20 cellular contexts compared by ENCODE assay signal in the genomic region with DNA sequence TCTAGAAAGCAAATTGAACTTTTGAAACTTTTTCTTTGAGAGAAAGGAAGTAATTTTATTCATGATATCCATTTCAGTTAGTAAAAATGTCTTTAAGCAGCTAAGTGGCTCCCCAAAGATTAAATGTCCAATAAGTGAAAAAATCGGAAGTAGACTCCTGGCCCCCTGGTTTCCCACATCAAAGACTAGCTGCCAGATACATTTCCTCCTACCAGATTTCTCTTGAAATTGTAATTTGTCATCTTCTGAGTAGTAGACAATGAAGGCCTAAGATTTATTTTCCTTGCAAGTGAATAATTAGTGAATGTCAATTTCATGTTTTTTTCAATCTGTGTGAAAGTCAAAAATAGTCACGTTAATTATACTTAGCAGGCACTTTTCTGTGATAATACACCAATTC.
DNase-seq lines count a peak whose midpoint lies in the region; ATAC-seq and TF ChIP-seq lines count a peak whose summit lies in the region.
"Had no signal": no experiment of that assay in that cellular context is flagged by ENCODE, and none has a peak within 500 bp of the region (broad histone marks: within the 10 kb centered on the region; RNA-seq: fewer than 3 reads in every experiment).

No MANE protein-coding gene starts in this region.

- no peak for ATAC-seq in GM21515 (IDR thresholded peaks at IDR 0.05; ENCODE audit: unreplicated experiment)
- ATAC-seq: GM23338, Panc1 had no signal

- peaks cover 12% of the 10 kb centered on the region; the same call in 1 of the 2 replicates for H4K20me1 ChIP-seq in BLaER1

- peaks cover 22% of the 10 kb centered on the region for H3K36me3 ChIP-seq in BLaER1

- H3K27me3 ChIP-seq in BLaER1, result no peaks in the 10 kb centered on the region

- H3K9me3 Mint-ChIP-seq in chondrocyte (ENCODE audit: low read depth), result no peaks in the 10 kb centered on the region
- H3K9me3 Mint-ChIP-seq: GM23338, H9, IgD-negative memory B cell had no signal

- peak in 2 of 3 experiments; percentile 66 to 72 for DNase-seq in NCI-H1417 (lab: John Stamatoyannopoulos, UW)
- no peak for DNase-seq in NCI-H1417 treated with DMSO at 0.1 percent for 48 hours (lab: John Stamatoyannopoulos, UW)
- peak; percentile 54 for DNase-seq in G401 (ENCODE audit: low spot score)
- peak; percentile 63 for DNase-seq in NCI-H69 (lab: John Stamatoyannopoulos, UW)
- DNase-seq in chondrocyte (ENCODE audit: low spot score), result no peak
- DNase-seq in KG1 (lab: John Stamatoyannopoulos, UW), result no peak
- DNase-seq: Caco-2; CD4-positive, alpha-beta memory T cell; DMS 273 treated with DMSO at 0.1 percent for 48 hours; H9; NCI-H82; SHP77; T-helper 1 cell had no signal

- no peak overlapping the region for H3K27ac Mint-ChIP-seq in chondrocyte (ENCODE audit: unreplicated experiment)
- H3K27ac Mint-ChIP-seq: CD4-positive, alpha-beta memory T cell; GM23338; H9; IgD-negative memory B cell; T-helper 2 cell treated with Interferon-gamma antibody and Interleukin-4, amounts not matched to agents 5 μg/mL and 100 μg/mL, for 36 hours had no signal

- peaks cover 23% of the 10 kb centered on the region for H3K4me1 ChIP-seq in BLaER1
- H3K4me1 ChIP-seq: Caco-2 had no signal

- no peaks in the 10 kb centered on the region for H3K27me3 Mint-ChIP-seq in chondrocyte (ENCODE audit: low read depth)
- H3K27me3 Mint-ChIP-seq: CD4-positive, alpha-beta memory T cell; IgD-negative memory B cell had no signal

- no peak overlapping the region for H3K27ac ChIP-seq in BLaER1
- H3K27ac ChIP-seq: RWPE1 had no signal

- H3K4me1 Mint-ChIP-seq in chondrocyte (ENCODE audit: low read depth), result no peaks in the 10 kb centered on the region
- H3K4me1 Mint-ChIP-seq: CD4-positive, alpha-beta memory T cell had no signal

- H3K4me3 ChIP-seq in BLaER1, result no peak overlapping the region
- H3K4me3 ChIP-seq: GM23338 had no signal

- no peak for TF ChIP-seq CTCF in chondrocyte (IDR thresholded peaks at IDR 0.05)

- H3K9me3 ChIP-seq in BLaER1, result no peaks in the 10 kb centered on the region
- H3K9me3 ChIP-seq: Caco-2 had no signal

- in situ Hi-C loops in G401 (cut with HindIII; ENCODE audit: low sequenced_read_pairs), result no loop called here

- no peak overlapping the region for H3K9ac ChIP-seq in BLaER1

- no peaks in the 10 kb centered on the region for H3K36me3 Mint-ChIP-seq in chondrocyte (ENCODE audit: low read depth)
- H3K36me3 Mint-ChIP-seq: CD4-positive, alpha-beta memory T cell had no signal

- H3K4me3 Mint-ChIP-seq in chondrocyte (ENCODE audit: unreplicated experiment), result no peak overlapping the region
- H3K4me3 Mint-ChIP-seq: CD4-positive, alpha-beta memory T cell; GM23338; H9; IgD-negative memory B cell; T-helper 2 cell treated with Interferon-gamma antibody and Interleukin-4, amounts not matched to agents 5 μg/mL and 100 μg/mL, for 36 hours had no signal

- peak overlapping the region; percentile 40 for H3K4me2 ChIP-seq in BLaER1
- H3K4me2 ChIP-seq: GM23338 had no signal

Comparison
In these comparisons a context has a peak if more than half of its experiments do, and no peak if none do; other contexts are left out.
1. DNase-seq: peak in NCI-H1417 (2 of 3), G401 (single experiment) and NCI-H69 (single experiment); none in NCI-H1417 treated with DMSO at 0.1 percent for 48 hours (single experiment), chondrocyte (single experiment) and KG1 (single experiment).